ENCODE assay signal across 1 cellular context in the genomic region with DNA sequence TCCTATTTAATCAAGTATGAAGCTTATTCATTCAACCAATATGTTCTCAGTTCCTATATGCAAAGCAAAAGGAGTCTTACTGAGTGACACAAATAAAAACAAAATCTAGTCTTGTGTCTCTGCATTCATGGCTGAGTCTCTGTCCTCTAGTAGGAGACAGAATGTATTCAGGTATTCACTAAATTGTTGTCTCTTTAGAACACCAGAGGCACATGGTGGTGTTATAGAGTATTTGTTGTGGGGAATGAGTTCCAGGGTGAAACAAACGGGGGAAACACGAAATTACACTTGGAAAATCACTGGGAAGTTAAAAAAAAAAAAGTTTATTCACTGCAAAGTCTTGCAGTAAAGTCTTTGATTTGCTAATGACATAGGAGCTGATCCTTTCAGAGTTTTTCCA.
TF ChIP-seq lines count a peak whose summit lies in the region.

No MANE protein-coding gene starts in this region.

TF ChIP-seq in WTC11, 78 proteins besides CTCF, POLR2A, EP300 and RAD21 (continued from another document):
- TF ChIP-seq, protein P1, sequence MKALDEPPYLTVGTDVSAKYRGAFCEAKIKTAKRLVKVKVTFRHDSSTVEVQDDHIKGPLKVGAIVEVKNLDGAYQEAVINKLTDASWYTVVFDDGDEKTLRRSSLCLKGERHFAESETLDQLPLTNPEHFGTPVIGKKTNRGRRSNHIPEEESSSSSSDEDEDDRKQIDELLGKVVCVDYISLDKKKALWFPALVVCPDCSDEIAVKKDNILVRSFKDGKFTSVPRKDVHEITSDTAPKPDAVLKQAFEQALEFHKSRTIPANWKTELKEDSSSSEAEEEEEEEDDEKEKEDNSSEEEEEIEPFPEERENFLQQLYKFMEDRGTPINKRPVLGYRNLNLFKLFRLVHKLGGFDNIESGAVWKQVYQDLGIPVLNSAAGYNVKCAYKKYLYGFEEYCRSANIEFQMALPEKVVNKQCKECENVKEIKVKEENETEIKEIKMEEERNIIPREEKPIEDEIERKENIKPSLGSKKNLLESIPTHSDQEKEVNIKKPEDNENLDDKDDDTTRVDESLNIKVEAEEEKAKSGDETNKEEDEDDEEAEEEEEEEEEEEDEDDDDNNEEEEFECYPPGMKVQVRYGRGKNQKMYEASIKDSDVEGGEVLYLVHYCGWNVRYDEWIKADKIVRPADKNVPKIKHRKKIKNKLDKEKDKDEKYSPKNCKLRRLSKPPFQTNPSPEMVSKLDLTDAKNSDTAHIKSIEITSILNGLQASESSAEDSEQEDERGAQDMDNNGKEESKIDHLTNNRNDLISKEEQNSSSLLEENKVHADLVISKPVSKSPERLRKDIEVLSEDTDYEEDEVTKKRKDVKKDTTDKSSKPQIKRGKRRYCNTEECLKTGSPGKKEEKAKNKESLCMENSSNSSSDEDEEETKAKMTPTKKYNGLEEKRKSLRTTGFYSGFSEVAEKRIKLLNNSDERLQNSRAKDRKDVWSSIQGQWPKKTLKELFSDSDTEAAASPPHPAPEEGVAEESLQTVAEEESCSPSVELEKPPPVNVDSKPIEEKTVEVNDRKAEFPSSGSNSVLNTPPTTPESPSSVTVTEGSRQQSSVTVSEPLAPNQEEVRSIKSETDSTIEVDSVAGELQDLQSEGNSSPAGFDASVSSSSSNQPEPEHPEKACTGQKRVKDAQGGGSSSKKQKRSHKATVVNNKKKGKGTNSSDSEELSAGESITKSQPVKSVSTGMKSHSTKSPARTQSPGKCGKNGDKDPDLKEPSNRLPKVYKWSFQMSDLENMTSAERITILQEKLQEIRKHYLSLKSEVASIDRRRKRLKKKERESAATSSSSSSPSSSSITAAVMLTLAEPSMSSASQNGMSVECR (CRISPR knock-in tag; IDR thresholded peaks at IDR 0.05; ENCODE audit: borderline replicate concordance): no peak
- TF ChIP-seq FOXJ3 (CRISPR knock-in tag; IDR thresholded peaks at IDR 0.05; ENCODE audit: borderline replicate concordance): no peak
- TF ChIP-seq, protein P2, sequence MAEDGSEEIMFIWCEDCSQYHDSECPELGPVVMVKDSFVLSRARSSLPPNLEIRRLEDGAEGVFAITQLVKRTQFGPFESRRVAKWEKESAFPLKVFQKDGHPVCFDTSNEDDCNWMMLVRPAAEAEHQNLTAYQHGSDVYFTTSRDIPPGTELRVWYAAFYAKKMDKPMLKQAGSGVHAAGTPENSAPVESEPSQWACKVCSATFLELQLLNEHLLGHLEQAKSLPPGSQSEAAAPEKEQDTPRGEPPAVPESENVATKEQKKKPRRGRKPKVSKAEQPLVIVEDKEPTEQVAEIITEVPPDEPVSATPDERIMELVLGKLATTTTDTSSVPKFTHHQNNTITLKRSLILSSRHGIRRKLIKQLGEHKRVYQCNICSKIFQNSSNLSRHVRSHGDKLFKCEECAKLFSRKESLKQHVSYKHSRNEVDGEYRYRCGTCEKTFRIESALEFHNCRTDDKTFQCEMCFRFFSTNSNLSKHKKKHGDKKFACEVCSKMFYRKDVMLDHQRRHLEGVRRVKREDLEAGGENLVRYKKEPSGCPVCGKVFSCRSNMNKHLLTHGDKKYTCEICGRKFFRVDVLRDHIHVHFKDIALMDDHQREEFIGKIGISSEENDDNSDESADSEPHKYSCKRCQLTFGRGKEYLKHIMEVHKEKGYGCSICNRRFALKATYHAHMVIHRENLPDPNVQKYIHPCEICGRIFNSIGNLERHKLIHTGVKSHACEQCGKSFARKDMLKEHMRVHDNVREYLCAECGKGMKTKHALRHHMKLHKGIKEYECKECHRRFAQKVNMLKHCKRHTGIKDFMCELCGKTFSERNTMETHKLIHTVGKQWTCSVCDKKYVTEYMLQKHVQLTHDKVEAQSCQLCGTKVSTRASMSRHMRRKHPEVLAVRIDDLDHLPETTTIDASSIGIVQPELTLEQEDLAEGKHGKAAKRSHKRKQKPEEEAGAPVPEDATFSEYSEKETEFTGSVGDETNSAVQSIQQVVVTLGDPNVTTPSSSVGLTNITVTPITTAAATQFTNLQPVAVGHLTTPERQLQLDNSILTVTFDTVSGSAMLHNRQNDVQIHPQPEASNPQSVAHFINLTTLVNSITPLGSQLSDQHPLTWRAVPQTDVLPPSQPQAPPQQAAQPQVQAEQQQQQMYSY (CRISPR knock-in tag; IDR thresholded peaks at IDR 0.05): no peak
- TF ChIP-seq, protein P3, sequence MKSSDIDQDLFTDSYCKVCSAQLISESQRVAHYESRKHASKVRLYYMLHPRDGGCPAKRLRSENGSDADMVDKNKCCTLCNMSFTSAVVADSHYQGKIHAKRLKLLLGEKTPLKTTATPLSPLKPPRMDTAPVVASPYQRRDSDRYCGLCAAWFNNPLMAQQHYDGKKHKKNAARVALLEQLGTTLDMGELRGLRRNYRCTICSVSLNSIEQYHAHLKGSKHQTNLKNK (CRISPR knock-in tag; IDR thresholded peaks at IDR 0.05): no peak
